ENCODE assay signal across 2 cellular contexts in the genomic region with DNA sequence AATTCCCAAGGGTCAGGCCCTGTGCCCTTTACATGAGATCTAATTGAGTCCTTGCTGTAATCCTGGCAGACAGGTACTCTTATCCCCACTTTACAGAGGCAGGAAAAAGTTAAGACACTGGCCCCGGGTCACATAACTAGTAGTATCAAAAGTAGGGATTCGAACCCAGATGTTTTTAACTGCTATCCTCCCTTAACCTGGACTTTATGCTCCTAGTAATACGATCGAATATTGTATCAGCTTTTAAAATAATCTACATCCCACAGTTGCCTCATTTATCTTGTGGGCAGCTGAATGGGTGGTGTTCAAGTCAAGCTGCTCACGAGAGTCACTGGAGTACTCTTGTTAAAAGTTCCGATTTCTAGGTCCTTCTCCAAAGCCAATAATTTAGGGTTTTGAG.
TF ChIP-seq lines count a peak whose summit lies in the region.

No MANE protein-coding gene starts in this region.

TF ChIP-seq in WTC11, 78 proteins besides CTCF, POLR2A, EP300 and RAD21:
- no peak for TF ChIP-seq NR2C2 (CRISPR knock-in tag; IDR thresholded peaks at IDR 0.05)
- no peak for TF ChIP-seq ZNF416 (CRISPR knock-in tag; IDR thresholded peaks at IDR 0.05)
- no peak for TF ChIP-seq ZNF671 (CRISPR knock-in tag; IDR thresholded peaks at IDR 0.05)
- TF ChIP-seq ATF6 (CRISPR knock-in tag; IDR thresholded peaks at IDR 0.05) = no peak
- TF ChIP-seq CREB1 (CRISPR knock-in tag; IDR thresholded peaks at IDR 0.05) = no peak
- no peak for TF ChIP-seq RORB (CRISPR knock-in tag; IDR thresholded peaks at IDR 0.05)
- TF ChIP-seq NR1H2 (CRISPR knock-in tag; IDR thresholded peaks at IDR 0.05) = no peak
- TF ChIP-seq E2F1 (CRISPR knock-in tag; IDR thresholded peaks at IDR 0.05) = no peak
- TF ChIP-seq MXD4 (CRISPR knock-in tag; IDR thresholded peaks at IDR 0.05; ENCODE audit: borderline replicate concordance) = no peak
- no peak for TF ChIP-seq SMAD3 (CRISPR knock-in tag; IDR thresholded peaks at IDR 0.05; ENCODE audit: borderline replicate concordance)
- TF ChIP-seq OVOL2 (CRISPR knock-in tag; IDR thresholded peaks at IDR 0.05; ENCODE audit: borderline replicate concordance) = no peak
- no peak for TF ChIP-seq E2F5 (CRISPR knock-in tag; IDR thresholded peaks at IDR 0.05)
- TF ChIP-seq RELA (CRISPR knock-in tag; IDR thresholded peaks at IDR 0.05; ENCODE audit: borderline replicate concordance) = no peak
- TF ChIP-seq JAZF1 (CRISPR knock-in tag; IDR thresholded peaks at IDR 0.05) = no peak
- TF ChIP-seq, protein P1, sequence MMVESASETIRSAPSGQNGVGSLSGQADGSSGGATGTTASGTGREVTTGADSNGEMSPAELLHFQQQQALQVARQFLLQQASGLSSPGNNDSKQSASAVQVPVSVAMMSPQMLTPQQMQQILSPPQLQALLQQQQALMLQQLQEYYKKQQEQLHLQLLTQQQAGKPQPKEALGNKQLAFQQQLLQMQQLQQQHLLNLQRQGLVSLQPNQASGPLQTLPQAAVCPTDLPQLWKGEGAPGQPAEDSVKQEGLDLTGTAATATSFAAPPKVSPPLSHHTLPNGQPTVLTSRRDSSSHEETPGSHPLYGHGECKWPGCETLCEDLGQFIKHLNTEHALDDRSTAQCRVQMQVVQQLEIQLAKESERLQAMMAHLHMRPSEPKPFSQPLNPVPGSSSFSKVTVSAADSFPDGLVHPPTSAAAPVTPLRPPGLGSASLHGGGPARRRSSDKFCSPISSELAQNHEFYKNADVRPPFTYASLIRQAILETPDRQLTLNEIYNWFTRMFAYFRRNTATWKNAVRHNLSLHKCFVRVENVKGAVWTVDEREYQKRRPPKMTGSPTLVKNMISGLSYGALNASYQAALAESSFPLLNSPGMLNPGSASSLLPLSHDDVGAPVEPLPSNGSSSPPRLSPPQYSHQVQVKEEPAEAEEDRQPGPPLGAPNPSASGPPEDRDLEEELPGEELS (CRISPR knock-in tag; IDR thresholded peaks at IDR 0.05) = no peak
- TF ChIP-seq FOXP1 (CRISPR knock-in tag; IDR thresholded peaks at IDR 0.05; ENCODE audit: borderline replicate concordance) = no peak

TF ChIP-seq in K562, 482 proteins besides CTCF, POLR2A, EP300 and RAD21:
- TF ChIP-seq RBM25 (IDR thresholded peaks at IDR 0.05; ENCODE audit: low read depth, low read length, severe bottlenecking) = peak; percentile 84
- TF ChIP-seq CBFB (CRISPR knock-in tag; IDR thresholded peaks at IDR 0.05) = no peak
